9 cellular contexts compared by ENCODE assay signal in the genomic region with DNA sequence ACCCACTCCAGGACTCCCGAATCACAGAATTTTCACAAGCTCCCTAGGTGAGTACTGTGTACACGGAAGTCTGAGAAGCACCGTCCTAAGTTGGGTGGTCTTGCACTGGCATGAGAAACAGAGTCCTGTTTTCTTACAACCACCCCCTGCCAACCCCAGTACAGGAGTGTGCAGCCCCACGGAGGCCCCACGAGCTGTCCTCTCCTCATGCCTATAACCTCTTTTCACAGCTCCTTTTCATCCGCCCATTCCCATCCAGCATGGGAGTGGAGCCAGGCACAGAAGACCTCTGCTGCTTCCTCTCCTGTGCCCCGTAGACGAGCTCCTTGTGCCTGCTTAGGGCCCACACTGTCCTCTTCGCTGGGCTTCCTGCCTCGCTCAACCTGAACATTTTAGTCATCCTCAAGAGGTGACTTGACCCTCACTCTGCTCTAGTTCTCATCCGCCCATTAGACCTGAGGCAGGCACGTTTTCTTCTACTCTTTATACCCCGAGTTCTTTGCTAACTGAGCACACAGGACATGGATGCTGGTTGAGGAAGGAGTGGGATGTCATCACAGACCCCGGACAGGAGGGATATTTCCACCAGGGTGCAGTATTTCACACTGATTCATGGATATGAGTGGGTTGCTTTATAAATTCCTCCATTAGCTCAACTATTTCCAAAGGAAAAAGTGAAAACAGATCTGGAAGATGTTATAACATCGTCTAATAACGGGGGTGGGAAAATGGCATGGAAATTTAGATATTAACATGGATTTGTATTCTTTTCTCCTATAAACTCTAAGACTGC.
DNase-seq lines count a peak whose midpoint lies in the region; ATAC-seq and TF ChIP-seq lines count a peak whose summit lies in the region.
"Had no signal": no experiment of that assay in that cellular context is flagged by ENCODE, and none has a peak within 500 bp of the region (broad histone marks: within the 10 kb centered on the region; RNA-seq: fewer than 3 reads in every experiment).

No MANE protein-coding gene starts in this region.

- peak; percentile 39 for DNase-seq in endothelial cell (ENCODE audit: low spot score)
- peak; percentile 84 for DNase-seq in medulla oblongata (ENCODE audit: extremely low spot score)
- DNase-seq in AG08396 (ENCODE audit: low spot score), result no peak
- DNase-seq in HPDE6-E6E7 (ENCODE audit: extremely low spot score), result no peak
- DNase-seq: occipital lobe had no signal

- ATAC-seq in GM21576 (IDR thresholded peaks at IDR 0.05; ENCODE audit: unreplicated experiment), result no peak
- no peak for ATAC-seq in HG02981 (IDR thresholded peaks at IDR 0.05; ENCODE audit: unreplicated experiment)

- no peaks in the 10 kb centered on the region for H3K36me3 Mint-ChIP-seq in endothelial cell (ENCODE audit: low read depth, unreplicated experiment)

- no peaks in the 10 kb centered on the region for H3K9me3 Mint-ChIP-seq in endothelial cell (ENCODE audit: unreplicated experiment)

- no peak overlapping the region for H3K27ac ChIP-seq in 22Rv1

- H3K4me3 Mint-ChIP-seq in endothelial cell (ENCODE audit: unreplicated experiment), result no peak overlapping the region

- no peaks in the 10 kb centered on the region for H3K27me3 Mint-ChIP-seq in endothelial cell (ENCODE audit: unreplicated experiment)

- H3K27ac Mint-ChIP-seq in endothelial cell (ENCODE audit: unreplicated experiment), result no peak overlapping the region

- peak; percentile 3; the same call in 1 of the 2 replicates for TF ChIP-seq CTCF in 22Rv1 (IDR thresholded peaks at IDR 0.05)
- TF ChIP-seq CTCF in LNCAP (IDR thresholded peaks at IDR 0.05), result peak; percentile 38; the same call in 1 of the 2 replicates
- TF ChIP-seq CTCF in endothelial cell (IDR thresholded peaks at IDR 0.05; ENCODE audit: unreplicated experiment), result peak; percentile 29

- peaks cover 8% of the 10 kb centered on the region for H3K4me1 Mint-ChIP-seq in endothelial cell (ENCODE audit: unreplicated experiment)

Comparison
In these comparisons a context has a peak if more than half of its experiments do, and no peak if none do; other contexts are left out.
1. DNase-seq: peak in endothelial cell (single experiment) and medulla oblongata (single experiment); none in AG08396 (single experiment) and HPDE6-E6E7 (single experiment).
2. Peak in every context shown above with its lines, with median percentiles within 50 percentile points of each other: CTCF ChIP-seq.